In the genomic region with DNA sequence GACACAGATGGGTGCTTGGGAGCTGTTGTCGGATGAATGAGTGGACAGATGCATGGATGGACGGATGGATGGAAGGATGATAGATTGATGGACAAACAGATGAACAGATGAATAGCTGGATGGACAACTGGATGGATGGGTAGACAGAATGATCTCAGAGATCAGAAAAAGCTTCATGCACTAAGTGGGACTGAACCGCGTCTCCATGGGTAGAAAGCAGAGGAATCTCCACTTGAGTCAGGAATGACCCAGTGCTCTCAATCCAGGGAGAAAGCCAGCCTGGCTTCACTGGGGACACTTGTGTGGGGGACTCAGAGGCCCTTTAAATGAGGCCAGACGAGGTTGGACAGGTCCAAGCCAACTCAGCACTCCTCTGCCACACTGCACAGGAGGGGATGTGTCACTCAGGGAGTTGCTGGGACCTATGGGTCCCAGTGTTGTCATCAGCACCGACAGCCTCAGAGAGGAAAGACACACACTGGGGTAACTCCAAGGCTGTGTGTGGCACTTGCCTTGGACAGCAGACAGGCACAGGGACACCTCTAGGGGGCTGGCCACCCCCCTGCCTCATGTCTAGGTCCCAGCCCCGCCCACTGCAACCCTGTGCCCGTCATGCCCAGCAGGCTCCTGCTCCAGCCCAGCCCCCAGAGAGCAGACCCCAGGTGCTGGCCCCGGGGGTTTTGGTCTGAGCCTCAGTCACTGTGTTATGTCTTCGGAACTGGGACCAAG, we compare ENCODE assay signal across 20 cellular contexts. TPM values are rescaled to one million over a fixed set of nuclear protein-coding genes. Genes with fewer than 3 reads are reported as not detected.
DNase-seq lines count a peak whose midpoint lies in the region; ATAC-seq and TF ChIP-seq lines count a peak whose summit lies in the region.
"Had no signal": no experiment of that assay in that cellular context is flagged by ENCODE, and none has a peak within 500 bp of the region (broad histone marks: within the 10 kb centered on the region; RNA-seq: fewer than 3 reads in every experiment).

No MANE protein-coding gene starts in this region.

- 81 to 89% methylated on average over 7 to 9 of the region's 10 CpGs for whole genome bisulfite sequencing in tibial nerve, 2 donors

- H3K4me1 Mint-ChIP-seq in CD14-positive monocyte: peaks cover 8% of the 10 kb centered on the region

- H3K4me1 ChIP-seq in upper lobe of right lung: no peaks in the 10 kb centered on the region
- no peaks in the 10 kb centered on the region for H3K4me1 ChIP-seq in tibial nerve

- H3K4me3 ChIP-seq in upper lobe of right lung (no peak overlapping the region), tibial nerve (no peak overlapping the region)
- H3K4me3 ChIP-seq: cardiac muscle cell had no signal

- DNase-seq in cardiac septum (ENCODE audit: low spot score): peak; percentile 49
- DNase-seq in left ventricle myocardium superior: no peak
- DNase-seq in NAMALWA (ENCODE audit: low spot score): peak; percentile 39
- DNase-seq in left lobe of liver (ENCODE audit: low spot score): peak; percentile 33
- DNase-seq in upper lobe of right lung: peak; percentile 41
- no peak for DNase-seq in CD14-positive monocyte (ENCODE audit: low spot score)
- no peak for DNase-seq in tibial nerve (ENCODE audit: low spot score in 2 of 2)
- DNase-seq in NOMO-1 (lab: John Stamatoyannopoulos, UW; ENCODE audit: unreplicated experiment in 2 of 2): no peak
- DNase-seq: activated CD4-positive, alpha-beta memory T cell treated with anti-CD3 and anti-CD28 coated beads for 36 hours; CD8-positive, alpha-beta memory T cell; DMS79 treated with DMSO at 0.1 percent for 48 hours; erythroblast; NCI-H1436; NCI-H2171 treated with DMSO at 0.1 percent for 48 hours; stimulated activated naive CD4-positive, alpha-beta T cell treated with Interleukin-2 at 50 U/mL for 16 hours had no signal

- ATAC-seq in left ventricle myocardium superior (no peak), left lobe of liver (no peak), upper lobe of right lung (peak; percentile 6)

- TF ChIP-seq EP300 in tibial nerve (IDR thresholded peaks at IDR 0.05): no peak

- H3K9me3 Mint-ChIP-seq in CD14-positive monocyte: peaks cover 0 to 2% (median 0%) of the 10 kb centered on the region in 7 donors
- H3K9me3 Mint-ChIP-seq: activated CD4-positive, alpha-beta memory T cell treated with anti-CD3 and anti-CD28 coated beads for 36 hours; CD8-positive, alpha-beta memory T cell; type B pancreatic cell had no signal

- H3K27ac Mint-ChIP-seq in CD14-positive monocyte: no peak overlapping the region
- H3K27ac Mint-ChIP-seq: activated CD4-positive, alpha-beta memory T cell treated with anti-CD3 and anti-CD28 coated beads for 36 hours; type B pancreatic cell had no signal

- H3K9me3 ChIP-seq in upper lobe of right lung (no peaks in the 10 kb centered on the region), tibial nerve (no peaks in the 10 kb centered on the region)

- no peak for TF ChIP-seq POLR2A in tibial nerve (IDR thresholded peaks at IDR 0.05)

- no peak for TF ChIP-seq CTCF in upper lobe of right lung (IDR thresholded peaks at IDR 0.05)
- TF ChIP-seq CTCF in CD14-positive monocyte (IDR thresholded peaks at IDR 0.05): no peak
- TF ChIP-seq CTCF in tibial nerve (IDR thresholded peaks at IDR 0.05): no peak

- no peak overlapping the region for H3K4me3 Mint-ChIP-seq in CD14-positive monocyte
- H3K4me3 Mint-ChIP-seq: activated CD4-positive, alpha-beta memory T cell treated with anti-CD3 and anti-CD28 coated beads for 36 hours; CD8-positive, alpha-beta memory T cell; type B pancreatic cell had no signal

- intact Hi-C loops in cardiac septum (cut with DNase I): no loop called here
- intact Hi-C loops in left ventricle myocardium superior (cut with micrococcal nuclease): no loop called here
- intact Hi-C loops in upper lobe of right lung (cut with DNase I): loop anchor here (5.0 kb wide), 1 partner anchor 49 kb away; no protein-coding TSS in a partner anchor
- intact Hi-C loops in CD14-positive monocyte (cut with micrococcal nuclease): no loop called here

- peaks cover 0 to 4% of the 10 kb centered on the region in 2 donors for H3K36me3 Mint-ChIP-seq in CD14-positive monocyte
- H3K36me3 Mint-ChIP-seq: activated CD4-positive, alpha-beta memory T cell treated with anti-CD3 and anti-CD28 coated beads for 36 hours; CD8-positive, alpha-beta memory T cell; type B pancreatic cell had no signal

- H3K27me3 Mint-ChIP-seq in CD14-positive monocyte (ENCODE audit: low read depth in 3 of 3): peaks cover 6 to 15% (median 10%) of the 10 kb centered on the region in 3 donors

- H3K27me3 ChIP-seq in upper lobe of right lung (peaks cover 38% of the 10 kb centered on the region), tibial nerve (peaks cover 0 to 4% of the 10 kb centered on the region in 2 donors)
- H3K27me3 ChIP-seq: cardiac muscle cell had no signal

- H3K36me3 ChIP-seq in upper lobe of right lung (no peaks in the 10 kb centered on the region), tibial nerve (no peaks in the 10 kb centered on the region)
- H3K36me3 ChIP-seq: cardiac muscle cell had no signal

- H3K27ac ChIP-seq in upper lobe of right lung (no peak overlapping the region), tibial nerve (no peak overlapping the region)
- H3K27ac ChIP-seq: cardiac muscle cell had no signal

RNA-seq across cellular contexts. Expression of gene IGLL5, which starts 5.6 kb away (rescaled TPM):
- total RNA-seq in cardiac septum (not detected), left ventricle myocardium superior (0.92 TPM), left lobe of liver (1.2 TPM), upper lobe of right lung (12.3 TPM), tibial nerve (1 to 10 TPM in 2 of 4 donors, under 1 TPM in 1, not detected in 1; 0.66 to 2.7 (median 2.1) TPM)
- under 1 TPM in 1 of 2 donors, not detected in 1; 0.38 TPM for polyA plus RNA-seq in CD14-positive monocyte
- total RNA-seq: activated CD4-positive, alpha-beta memory T cell treated with anti-CD3 and anti-CD28 coated beads for 36 hours; cardiac muscle cell; CD8-positive, alpha-beta memory T cell; osteocyte had no signal
- polyA plus RNA-seq: AG04450; cardiac muscle cell; CD8-positive, alpha-beta memory T cell; right cardiac atrium had no signal

Comparison
In these comparisons a context has a peak if more than half of its experiments do, and no peak if none do; other contexts are left out.
1. DNase-seq: peak in cardiac septum (single experiment), NAMALWA (single experiment), left lobe of liver (single experiment) and upper lobe of right lung (single experiment); none in left ventricle myocardium superior (single experiment), CD14-positive monocyte (single experiment), tibial nerve (0 of 2) and NOMO-1 (0 of 2).